Comparison of ENCODE assay signal across 8 cellular contexts in the genomic region with DNA sequence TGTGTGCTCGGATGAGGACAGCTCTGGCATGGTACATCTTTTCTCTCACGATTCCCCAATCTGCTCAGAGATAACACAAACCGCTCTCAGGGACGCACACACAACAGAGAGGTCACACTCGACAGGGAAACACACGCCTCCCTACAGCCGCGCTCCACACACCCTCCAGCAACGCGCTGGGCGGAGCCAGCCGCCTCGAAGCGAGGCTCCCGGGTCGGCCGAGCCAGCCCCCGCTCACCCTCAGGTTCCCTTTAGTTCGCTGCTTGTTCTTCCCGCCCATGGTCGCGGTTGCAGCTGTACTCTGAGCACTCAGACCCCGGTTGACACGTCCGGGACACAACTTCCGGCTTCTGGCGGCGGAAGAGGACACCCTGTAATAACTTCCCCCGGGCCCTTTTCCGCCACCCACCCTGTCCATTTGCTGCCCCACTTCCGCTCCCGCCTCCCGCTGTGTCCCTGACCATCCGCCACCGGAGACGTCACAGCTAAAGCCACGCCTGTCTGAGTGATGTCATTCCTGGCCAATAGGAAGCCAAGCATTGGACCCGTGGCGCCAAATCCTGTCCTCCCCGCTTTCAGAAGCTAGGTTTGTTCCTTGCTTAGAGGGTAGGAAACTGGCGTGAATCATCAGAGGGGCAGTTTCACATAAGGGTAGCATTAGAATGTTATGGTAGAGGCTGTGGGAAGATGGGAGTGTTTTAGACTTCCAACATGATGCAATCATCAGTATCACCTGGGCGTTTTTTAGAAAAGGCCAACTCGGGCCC. TPM values are rescaled to one million over a fixed set of nuclear protein-coding genes. Genes with fewer than 3 reads are reported as not detected.
DNase-seq lines count a peak whose midpoint lies in the region; ATAC-seq and TF ChIP-seq lines count a peak whose summit lies in the region.

A gene with protein sequence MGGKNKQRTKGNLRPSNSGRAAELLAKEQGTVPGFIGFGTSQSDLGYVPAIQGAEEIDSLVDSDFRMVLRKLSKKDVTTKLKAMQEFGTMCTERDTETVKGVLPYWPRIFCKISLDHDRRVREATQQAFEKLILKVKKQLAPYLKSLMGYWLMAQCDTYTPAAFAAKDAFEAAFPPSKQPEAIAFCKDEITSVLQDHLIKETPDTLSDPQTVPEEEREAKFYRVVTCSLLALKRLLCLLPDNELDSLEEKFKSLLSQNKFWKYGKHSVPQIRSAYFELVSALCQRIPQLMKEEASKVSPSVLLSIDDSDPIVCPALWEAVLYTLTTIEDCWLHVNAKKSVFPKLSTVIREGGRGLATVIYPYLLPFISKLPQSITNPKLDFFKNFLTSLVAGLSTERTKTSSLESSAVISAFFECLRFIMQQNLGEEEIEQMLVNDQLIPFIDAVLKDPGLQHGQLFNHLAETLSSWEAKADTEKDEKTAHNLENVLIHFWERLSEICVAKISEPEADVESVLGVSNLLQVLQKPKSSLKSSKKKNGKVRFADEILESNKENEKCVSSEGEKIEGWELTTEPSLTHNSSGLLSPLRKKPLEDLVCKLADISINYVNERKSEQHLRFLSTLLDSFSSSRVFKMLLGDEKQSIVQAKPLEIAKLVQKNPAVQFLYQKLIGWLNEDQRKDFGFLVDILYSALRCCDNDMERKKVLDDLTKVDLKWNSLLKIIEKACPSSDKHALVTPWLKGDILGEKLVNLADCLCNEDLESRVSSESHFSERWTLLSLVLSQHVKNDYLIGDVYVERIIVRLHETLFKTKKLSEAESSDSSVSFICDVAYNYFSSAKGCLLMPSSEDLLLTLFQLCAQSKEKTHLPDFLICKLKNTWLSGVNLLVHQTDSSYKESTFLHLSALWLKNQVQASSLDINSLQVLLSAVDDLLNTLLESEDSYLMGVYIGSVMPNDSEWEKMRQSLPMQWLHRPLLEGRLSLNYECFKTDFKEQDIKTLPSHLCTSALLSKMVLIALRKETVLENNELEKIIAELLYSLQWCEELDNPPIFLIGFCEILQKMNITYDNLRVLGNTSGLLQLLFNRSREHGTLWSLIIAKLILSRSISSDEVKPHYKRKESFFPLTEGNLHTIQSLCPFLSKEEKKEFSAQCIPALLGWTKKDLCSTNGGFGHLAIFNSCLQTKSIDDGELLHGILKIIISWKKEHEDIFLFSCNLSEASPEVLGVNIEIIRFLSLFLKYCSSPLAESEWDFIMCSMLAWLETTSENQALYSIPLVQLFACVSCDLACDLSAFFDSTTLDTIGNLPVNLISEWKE (N-terminal part only) (minus strand): TSS at position 352 of the 767 bp plus-strand sequence. CDS start 72 bp downstream, at position 280.

- no peaks in the 10 kb centered on the region for H3K9me3 ChIP-seq in gastroesophageal sphincter
- no peaks in the 10 kb centered on the region for H3K9me3 ChIP-seq in neutrophil

- peak in 1 of 2 donors; percentile 55 for TF ChIP-seq POLR2A in gastroesophageal sphincter (IDR thresholded peaks at IDR 0.05)

- TF ChIP-seq CTCF in gastroesophageal sphincter (IDR thresholded peaks at IDR 0.05) (no peak), neutrophil (IDR thresholded peaks at IDR 0.05) (peak; percentile 19)

- peak within 1 kb of the TSS; percentile 71 to 91 (median 90) for H3K27ac ChIP-seq in gastroesophageal sphincter
- peak within 1 kb of the TSS; percentile 95 for H3K27ac ChIP-seq in neutrophil
- H3K27ac ChIP-seq in substantia nigra (ENCODE audit: low read depth, low read length, poor library complexity, severe bottlenecking): peak within 1 kb of the TSS; percentile 76

- in situ Hi-C loops in SK-MEL-5 (cut with HindIII; ENCODE audit: low pct_unique_long_range_greater_than_20kb, low sequenced_read_pairs): no loop called here

- ATAC-seq in gastroesophageal sphincter: peak; percentile 100

- WGBS in gastroesophageal sphincter (ENCODE audit: low coverage in 1 of 2), 2 donors: 1 to 5% methylated on average over 2 to 16 of the region's 43 CpGs

- H3K4me3 ChIP-seq in gastroesophageal sphincter: peak within 1 kb of the TSS; percentile 76
- H3K4me3 ChIP-seq in neutrophil (ENCODE audit: low read depth in 1 of 2, low read length in 1 of 2): peak within 1 kb of the TSS; percentile 91 to 96

- POLR2A ChIA-PET in HEK293T (lab: Yijun Ruan, JAX): interaction anchor here (0.6 to 3.7 kb wide), 18 partner anchors 8 to 308 kb away, joined by 3 to 103 read pairs (median 4); a partner anchor contains a TSS

- H3K36me3 ChIP-seq in gastroesophageal sphincter (peaks cover 0 to 5% of the 10 kb centered on the region in 2 donors), neutrophil (peaks cover 3% of the 10 kb centered on the region)

- H3K27me3 ChIP-seq in gastroesophageal sphincter: no peaks in the 10 kb centered on the region
- H3K27me3 ChIP-seq in neutrophil: no peaks in the 10 kb centered on the region

- no peak for TF ChIP-seq EP300 in gastroesophageal sphincter (IDR thresholded peaks at IDR 0.05)

- H3K4me1 ChIP-seq in gastroesophageal sphincter: peaks cover 3 to 37% (median 8%) of the 10 kb centered on the region in 3 donors
- peaks cover 22 to 23% of the 10 kb centered on the region in 2 experiments for H3K4me1 ChIP-seq in neutrophil (ENCODE audit: control insufficient read depth in 1 of 2, insufficient read depth in 1 of 2, low read depth in 1 of 2, low read length in 1 of 2)

- CTCF ChIA-PET in HEK293T (lab: Yijun Ruan, JAX): no interaction called here

- DNase-seq in GF-D8 (lab: John Stamatoyannopoulos, UW) (peak; percentile 99), HEK293T (ENCODE audit: extremely low spot score) (peak; percentile 98), MV-4-11 (lab: John Stamatoyannopoulos, UW) (peak; percentile 100), SK-MEL-5 (ENCODE audit: low read depth, low spot score) (peak; percentile 98), substantia nigra (lab: John Stamatoyannopoulos, UW) (peak; percentile 81 to 100 (median 98))
- peak; percentile 99 for DNase-seq in activated naive CD4-positive, alpha-beta T cell treated with Interleukin-2 at 50 U/mL for 16 hours

TF ChIP-seq in HEK293T, 16 proteins besides CTCF, POLR2A, EP300 and RAD21:
- TF ChIP-seq CTBP1 (IDR thresholded peaks at IDR 0.05; ENCODE audit: borderline replicate concordance) (peak; percentile 85; the same call in 1 of the 2 replicates), ELF4 (IDR thresholded peaks at IDR 0.05) (peak; percentile 89), FOXM1 (IDR thresholded peaks at IDR 0.05; ENCODE audit: borderline replicate concordance) (no peak), L3MBTL2 (conservative IDR thresholded peaks at IDR 0.05) (peak; percentile 36; the same call in 1 of the 2 replicates)
- TF ChIP-seq, protein P1, sequence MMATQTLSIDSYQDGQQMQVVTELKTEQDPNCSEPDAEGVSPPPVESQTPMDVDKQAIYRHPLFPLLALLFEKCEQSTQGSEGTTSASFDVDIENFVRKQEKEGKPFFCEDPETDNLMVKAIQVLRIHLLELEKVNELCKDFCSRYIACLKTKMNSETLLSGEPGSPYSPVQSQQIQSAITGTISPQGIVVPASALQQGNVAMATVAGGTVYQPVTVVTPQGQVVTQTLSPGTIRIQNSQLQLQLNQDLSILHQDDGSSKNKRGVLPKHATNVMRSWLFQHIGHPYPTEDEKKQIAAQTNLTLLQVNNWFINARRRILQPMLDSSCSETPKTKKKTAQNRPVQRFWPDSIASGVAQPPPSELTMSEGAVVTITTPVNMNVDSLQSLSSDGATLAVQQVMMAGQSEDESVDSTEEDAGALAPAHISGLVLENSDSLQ (IDR thresholded peaks at IDR 0.05): peak; percentile 99

RNA-seq across cellular contexts. Expression of the gene that starts here (rescaled TPM):
- 19.5 and 22.5 TPM in 2 replicates for total RNA-seq in SK-MEL-5 (2014; rRNA removed; shearing (Covaris generic))
- polyA plus RNA-seq in SK-MEL-5 (2015; cell fraction: cytosol; rRNA removed): 8.3 and 11.6 TPM in 2 replicates
- 39.4 and 47.5 TPM in 2 replicates for polyA plus RNA-seq in SK-MEL-5 (2015; cell fraction: nucleus; rRNA removed)
- 10 to 100 TPM; 22.2 to 40.6 (median 31.8) TPM for total RNA-seq in gastroesophageal sphincter

Comparison
In these comparisons a context has a peak if more than half of its experiments do, and no peak if none do; other contexts are left out.
1. Peak in every context shown above with its lines: DNase-seq, ATAC-seq, H3K4me3 ChIP-seq and H3K27ac ChIP-seq.